ENCODE assay signal across 8 cellular contexts in the genomic region with DNA sequence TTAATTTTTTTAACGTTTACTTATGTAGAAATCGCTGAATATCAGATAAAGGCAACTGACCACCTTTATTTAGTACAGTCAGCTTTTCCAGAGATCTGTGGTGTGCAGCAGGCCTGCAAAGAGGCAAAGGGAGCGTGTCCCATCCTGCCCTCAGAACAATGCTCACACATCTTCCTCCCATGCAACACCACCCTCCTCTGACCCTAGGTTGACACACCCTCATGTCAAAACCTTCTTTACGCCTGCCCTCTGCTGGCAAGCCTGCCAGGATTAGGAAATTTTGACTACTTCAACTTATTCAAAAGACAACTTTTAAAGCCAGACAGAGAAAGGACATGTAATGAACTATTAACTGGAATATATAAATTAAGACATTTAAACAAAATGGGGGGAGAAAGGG.
DNase-seq lines count a peak whose midpoint lies in the region; ATAC-seq and TF ChIP-seq lines count a peak whose summit lies in the region.

No MANE protein-coding gene starts in this region.

- H3K9me3 ChIP-seq in esophagus squamous epithelium: no peaks in the 10 kb centered on the region
- no peaks in the 10 kb centered on the region for H3K9me3 ChIP-seq in neural progenitor cell (ENCODE audit: low read depth)
- H3K9me3 ChIP-seq in upper lobe of right lung: no peaks in the 10 kb centered on the region

- 10 to 17% methylated on average over 4 of the region's 4 CpGs for WGBS in esophagus squamous epithelium, 2 donors

- peaks cover 29% of the 10 kb centered on the region for H3F3A ChIP-seq in neural progenitor cell (ENCODE audit: low read depth)

- H3K4me1 ChIP-seq in esophagus squamous epithelium: peaks cover 32 to 91% (median 68%) of the 10 kb centered on the region in 3 donors
- peaks cover 54% of the 10 kb centered on the region for H3K4me1 ChIP-seq in neural progenitor cell
- H3K4me1 ChIP-seq in upper lobe of right lung: peaks cover 48% of the 10 kb centered on the region

- TF ChIP-seq CTCF in esophagus squamous epithelium (IDR thresholded peaks at IDR 0.05) (peak; percentile 45 to 77 (median 62)), neural progenitor cell (IDR thresholded peaks at IDR 0.05) (peak; percentile 68), upper lobe of right lung (IDR thresholded peaks at IDR 0.05) (peak; percentile 58)

- peak; percentile 37 for DNase-seq in AG08396 (ENCODE audit: low spot score)
- peak; percentile 78 for DNase-seq in NCI-H69 (lab: John Stamatoyannopoulos, UW)
- DNase-seq in activated CD8-positive, alpha-beta memory T cell treated with anti-CD3 and anti-CD28 coated beads, Interleukin-2, amount 50 U/mL, for 4 hours: peak; percentile 76
- DNase-seq in esophagus squamous epithelium (lab: John Stamatoyannopoulos, UW): no peak
- peak; percentile 65 for DNase-seq in neural progenitor cell (ENCODE audit: low spot score)
- no peak for DNase-seq in upper lobe of right lung

- H3K36me3 ChIP-seq in esophagus squamous epithelium: no peaks in the 10 kb centered on the region
- H3K36me3 ChIP-seq in neural progenitor cell: no peaks in the 10 kb centered on the region
- no peaks in the 10 kb centered on the region for H3K36me3 ChIP-seq in upper lobe of right lung

- no peak for TF ChIP-seq POLR2A in esophagus squamous epithelium (IDR thresholded peaks at IDR 0.05)

- H3K4me2 ChIP-seq in neural progenitor cell: no peak overlapping the region

- H3K27me3 ChIP-seq in esophagus squamous epithelium (no peaks in the 10 kb centered on the region), neural progenitor cell (peaks cover 4% of the 10 kb centered on the region), upper lobe of right lung (no peaks in the 10 kb centered on the region)

- peaks cover 58% of the 10 kb centered on the region for H3K4me1 Mint-ChIP-seq in neural progenitor cell

- no peak overlapping the region for H3K4me3 ChIP-seq in esophagus squamous epithelium
- no peak overlapping the region for H3K4me3 ChIP-seq in neural progenitor cell
- no peak overlapping the region for H3K4me3 ChIP-seq in upper lobe of right lung

- no peak overlapping the region for H2AFZ ChIP-seq in neural progenitor cell (replicated peaks)

- H3K36me3 Mint-ChIP-seq in neural progenitor cell: no peaks in the 10 kb centered on the region

- no peaks in the 10 kb centered on the region for H3K9me3 Mint-ChIP-seq in neural progenitor cell

- H3K27ac Mint-ChIP-seq in neural progenitor cell: no peak overlapping the region

- H3K9ac ChIP-seq in neural progenitor cell: no peak overlapping the region

- H3K79me2 ChIP-seq in neural progenitor cell (ENCODE audit: low read depth): peaks cover 26% of the 10 kb centered on the region

- ATAC-seq in GM19463 (IDR thresholded peaks at IDR 0.05; ENCODE audit: unreplicated experiment): peak; percentile 73
- peak; percentile 78 for ATAC-seq in upper lobe of right lung
- no peak for ATAC-seq in GM21619 (IDR thresholded peaks at IDR 0.05; ENCODE audit: unreplicated experiment)

- H4K20me1 ChIP-seq in neural progenitor cell (ENCODE audit: low read depth): peaks cover 49% of the 10 kb centered on the region

- H3K27me3 Mint-ChIP-seq in neural progenitor cell (ENCODE audit: insufficient read depth, low read depth): peaks cover 2% of the 10 kb centered on the region

- peak overlapping the region; percentile 43 to 99 (median 89) for H3K27ac ChIP-seq in esophagus squamous epithelium
- H3K27ac ChIP-seq in neural progenitor cell: no peak overlapping the region
- H3K27ac ChIP-seq in upper lobe of right lung: no peak overlapping the region

- no peak overlapping the region for H3K4me3 Mint-ChIP-seq in neural progenitor cell

- intact Hi-C loops in esophagus squamous epithelium (cut with DNase I): loop anchor here (10.0 kb wide), 2 partner anchors 65 to 515 kb away; partner anchors contain the start of gene FOXP1
- intact Hi-C loops in upper lobe of right lung (cut with DNase I): no loop called here

Comparison
In these comparisons a context has a peak if more than half of its experiments do, and no peak if none do; other contexts are left out.
1. DNase-seq: peak in AG08396 (single experiment), NCI-H69 (single experiment), activated CD8-positive, alpha-beta memory T cell treated with anti-CD3 and anti-CD28 coated beads, Interleukin-2, amount 50 U/mL, for 4 hours (single experiment) and neural progenitor cell (single experiment); none in esophagus squamous epithelium (single experiment) and upper lobe of right lung (single experiment).
2. H3K27ac ChIP-seq: peak in esophagus squamous epithelium (4 of 4); none in neural progenitor cell (single experiment) and upper lobe of right lung (single experiment).
3. Peak in every context shown above with its lines, with median percentiles within 50 percentile points of each other: CTCF ChIP-seq.